1 cellular context compared by ENCODE assay signal in the genomic region with DNA sequence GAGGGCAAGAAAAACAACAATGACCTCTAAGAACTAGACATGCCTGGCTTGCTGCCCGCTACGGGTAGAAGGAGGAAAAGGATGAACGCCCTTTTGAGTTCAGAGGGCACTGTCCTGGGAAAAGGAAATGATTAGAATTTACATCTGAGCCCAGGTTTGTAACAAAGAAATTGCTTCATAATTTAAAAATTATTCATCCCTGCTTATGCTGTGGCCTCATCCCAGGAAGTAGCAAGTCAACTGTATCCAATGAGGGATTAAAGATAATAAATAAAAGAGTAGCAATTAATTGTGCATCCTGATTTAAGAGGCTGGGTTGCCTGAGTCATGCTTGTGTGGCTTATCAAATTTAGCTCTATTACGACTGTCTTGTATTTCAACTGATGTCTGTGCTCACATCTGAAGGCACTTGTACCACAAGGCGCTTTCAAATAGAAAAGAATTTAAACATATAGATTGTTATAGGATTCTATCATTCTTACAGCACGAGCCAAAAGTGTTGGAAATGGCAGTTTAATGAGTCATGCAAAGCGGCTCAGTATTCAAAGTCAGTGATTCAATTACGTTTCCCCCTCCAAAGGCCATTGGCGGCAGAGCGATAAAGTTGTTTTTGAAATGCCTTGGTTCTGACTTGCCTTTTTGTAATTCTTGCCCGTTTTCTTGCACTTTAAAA.
TF ChIP-seq lines count a peak whose summit lies in the region.

No MANE protein-coding gene starts in this region.

TF ChIP-seq in HepG2, 621 proteins besides CTCF, POLR2A, EP300 and RAD21 (continued from another document):
- TF ChIP-seq, protein P1, sequence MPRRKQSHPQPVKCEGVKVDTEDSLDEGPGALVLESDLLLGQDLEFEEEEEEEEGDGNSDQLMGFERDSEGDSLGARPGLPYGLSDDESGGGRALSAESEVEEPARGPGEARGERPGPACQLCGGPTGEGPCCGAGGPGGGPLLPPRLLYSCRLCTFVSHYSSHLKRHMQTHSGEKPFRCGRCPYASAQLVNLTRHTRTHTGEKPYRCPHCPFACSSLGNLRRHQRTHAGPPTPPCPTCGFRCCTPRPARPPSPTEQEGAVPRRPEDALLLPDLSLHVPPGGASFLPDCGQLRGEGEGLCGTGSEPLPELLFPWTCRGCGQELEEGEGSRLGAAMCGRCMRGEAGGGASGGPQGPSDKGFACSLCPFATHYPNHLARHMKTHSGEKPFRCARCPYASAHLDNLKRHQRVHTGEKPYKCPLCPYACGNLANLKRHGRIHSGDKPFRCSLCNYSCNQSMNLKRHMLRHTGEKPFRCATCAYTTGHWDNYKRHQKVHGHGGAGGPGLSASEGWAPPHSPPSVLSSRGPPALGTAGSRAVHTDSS (CRISPR knock-in tag; conservative IDR thresholded peaks at IDR 0.05), result no peak
- TF ChIP-seq NFIB (CRISPR knock-in tag; IDR thresholded peaks at IDR 0.05; ENCODE audit: borderline replicate concordance) (no peak), MED1 (CRISPR knock-in tag; IDR thresholded peaks at IDR 0.05) (no peak), ZNF549 (CRISPR knock-in tag; IDR thresholded peaks at IDR 0.05) (no peak)
